In genomic region chr2:161088658-161089350, GRCh38 we compare ENCODE assay signal across 10 cellular contexts.
A peak's percentile ranks its signal among the peaks of the same experiment; 100 is the strongest.
DNase-seq lines count a peak whose midpoint lies in the region; ATAC-seq and TF ChIP-seq lines count a peak whose summit lies in the region.
"Had no signal": no experiment of that assay in that cellular context is flagged by ENCODE, and none has a peak within 500 bp of the region (broad histone marks: within the 10 kb centered on the region; RNA-seq: fewer than 3 reads in every experiment).

No MANE protein-coding gene starts in this region.

- intact Hi-C loops in mucosa of descending colon (cut with DNase I, micrococcal nuclease), result no loop called here
- intact Hi-C loops in Caco-2 (cut with micrococcal nuclease; ENCODE audit: unreplicated experiment), result no loop called here

- CTCF ChIA-PET in Caco-2 (lab: Charles Lee), result no interaction called here

- no peak overlapping the region for H3K4me3 Mint-ChIP-seq in Caco-2 (ENCODE audit: unreplicated experiment)

- no peaks in the 10 kb centered on the region for H3K27me3 Mint-ChIP-seq in Caco-2 (ENCODE audit: insufficient read depth, unreplicated experiment)

- no peaks in the 10 kb centered on the region for H3K4me1 ChIP-seq in mucosa of descending colon (ENCODE audit: low read depth)
- H3K4me1 ChIP-seq in Caco-2, result no peaks in the 10 kb centered on the region
- H3K4me1 ChIP-seq: psoas muscle had no signal

- no peaks in the 10 kb centered on the region for H3K4me1 Mint-ChIP-seq in Caco-2 (ENCODE audit: low read depth, unreplicated experiment)

- H3K9me3 Mint-ChIP-seq in Caco-2 (ENCODE audit: unreplicated experiment), result no peaks in the 10 kb centered on the region

- no peaks in the 10 kb centered on the region for H3K36me3 Mint-ChIP-seq in Caco-2 (ENCODE audit: insufficient read depth, unreplicated experiment)

- TF ChIP-seq CTCF in mucosa of descending colon (IDR thresholded peaks at IDR 0.05) (no peak), Caco-2 (IDR thresholded peaks at IDR 0.05; ENCODE audit: insufficient read depth in 1 of 2, low read depth in 1 of 2, low read length in 1 of 2, severe bottlenecking in 1 of 2, unreplicated experiment in 1 of 2) (no peak)

- DNase-seq in mucosa of descending colon (no peak), AG08395 (ENCODE audit: low spot score) (no peak), NCI-H526 treated with DMSO at 0.1 percent for 48 hours (lab: John Stamatoyannopoulos, UW) (no peak), Caco-2 (no peak)
- DNase-seq: central memory CD4-positive, alpha-beta T cell; left ventricle myocardium superior; psoas muscle had no signal

- POLR2A ChIA-PET in Caco-2 (lab: Charles Lee), result no interaction called here

- ATAC-seq in GM18909 (IDR thresholded peaks at IDR 0.05; ENCODE audit: poor library complexity, unreplicated experiment) (peak; percentile 84), GM21717 (IDR thresholded peaks at IDR 0.05; ENCODE audit: unreplicated experiment) (peak; percentile 93), HG03196 (IDR thresholded peaks at IDR 0.05; ENCODE audit: unreplicated experiment) (peak; percentile 80), mucosa of descending colon (peak; percentile 12)
- ATAC-seq: left ventricle myocardium superior, psoas muscle had no signal

- H3K27ac Mint-ChIP-seq in Caco-2 (ENCODE audit: unreplicated experiment), result no peak overlapping the region

- H3K4me3 ChIP-seq in mucosa of descending colon (no peak overlapping the region), Caco-2 (ENCODE audit: low read depth, low read length) (no peak overlapping the region)
- H3K4me3 ChIP-seq: psoas muscle had no signal

- H3K9me3 ChIP-seq in mucosa of descending colon, result no peaks in the 10 kb centered on the region
- H3K9me3 ChIP-seq in Caco-2, result no peaks in the 10 kb centered on the region
- H3K9me3 ChIP-seq: psoas muscle had no signal

- BruUV-seq in Caco-2 (replicated peaks; lab: Mats Ljungman, UMichigan), result no TSS peak

- H3K27me3 ChIP-seq in Caco-2 (replicated peaks; ENCODE audit: control insufficient read depth, insufficient read depth, low read length), result no peaks in the 10 kb centered on the region

- no peaks in the 10 kb centered on the region for H3K36me3 ChIP-seq in mucosa of descending colon (ENCODE audit: low read depth)
- no peaks in the 10 kb centered on the region for H3K36me3 ChIP-seq in Caco-2 (ENCODE audit: control insufficient read depth, insufficient read depth, low read length)

Comparison
In these comparisons a context has a peak if more than half of its experiments do, and no peak if none do; other contexts are left out.
1. ATAC-seq: peak in every context shown above with its lines; median percentile 93 in GM21717; 84 in GM18909; 80 in HG03196; 12 in mucosa of descending colon.